ENCODE assay signal across 31 cellular contexts in the genomic region with DNA sequence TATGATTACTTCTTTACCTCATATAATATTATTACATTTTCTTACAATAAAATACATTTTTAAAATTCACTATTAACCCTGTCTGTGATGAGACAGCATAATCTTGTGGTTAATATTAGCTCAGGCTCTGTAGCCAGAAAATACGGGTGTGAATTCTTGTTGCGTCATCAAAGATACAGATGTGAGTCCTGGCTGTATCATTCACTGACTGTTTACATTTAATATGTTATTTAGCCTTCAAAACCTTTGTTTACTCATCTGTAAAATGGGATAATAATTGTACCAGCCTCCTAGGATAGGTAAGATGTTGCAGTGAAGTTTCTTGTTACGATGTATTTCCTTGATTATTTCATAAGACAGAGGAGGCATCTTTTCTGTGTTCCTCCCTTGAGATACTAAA.
DNase-seq lines count a peak whose midpoint lies in the region; ATAC-seq, FAIRE-seq and TF ChIP-seq lines count a peak whose summit lies in the region.
"Had no signal": no experiment of that assay in that cellular context is flagged by ENCODE, and none has a peak within 500 bp of the region (broad histone marks: within the 10 kb centered on the region; RNA-seq: fewer than 3 reads in every experiment).

No MANE protein-coding gene starts in this region.

- H3K4me2 ChIP-seq in K562 (ENCODE audit: insufficient read depth, low read length): no peak overlapping the region

- H3K9me3 ChIP-seq in K562 (replicated peaks; ENCODE audit: control insufficient read depth, insufficient read depth, low read depth, low read length): no peaks in the 10 kb centered on the region
- no peaks in the 10 kb centered on the region for H3K9me3 ChIP-seq in CD8-positive, alpha-beta T cell (ENCODE audit: low read length)
- H3K9me3 ChIP-seq: BE2C, SJSA1 had no signal

- TF ChIP-seq POLR2A in K562 (conservative IDR thresholded peaks at IDR 0.05): no peak

- no peak overlapping the region for H3K9ac ChIP-seq in K562 (ENCODE audit: insufficient read depth in 1 of 2, low read depth in 2 of 2, low read length in 2 of 2)

- H3K27me3 ChIP-seq in K562 (ENCODE audit: control insufficient read depth in 2 of 2, insufficient read depth in 2 of 2, low read length in 2 of 2): no peaks in the 10 kb centered on the region
- no peaks in the 10 kb centered on the region for H3K27me3 ChIP-seq in CD8-positive, alpha-beta T cell (ENCODE audit: insufficient read depth, low read length)
- H3K27me3 ChIP-seq: BE2C, SJSA1 had no signal

- no peaks in the 10 kb centered on the region; a peak in 1 of 5 replicates for H3K4me1 ChIP-seq in K562 (replicated peaks in 1 of 2; ENCODE audit: control insufficient read depth in 2 of 2, insufficient read depth in 2 of 2, low read length in 2 of 2)
- no peaks in the 10 kb centered on the region for H3K4me1 ChIP-seq in CD8-positive, alpha-beta T cell (ENCODE audit: insufficient read depth, low read length)
- H3K4me1 ChIP-seq: SJSA1 had no signal

- ATAC-seq in K562: no peak
- ATAC-seq in HG02588 (IDR thresholded peaks at IDR 0.05; ENCODE audit: unreplicated experiment): no peak
- ATAC-seq in CD8-positive, alpha-beta T cell: no peak
- ATAC-seq: activated CD4-positive, CD25-positive, alpha-beta regulatory T cell treated with anti-CD3 and anti-CD28 coated beads, Interleukin-2, amount 50 U/mL, for 24 hours; activated T-cell treated with anti-CD3 and anti-CD28 coated beads, Interleukin-2, amount 50 U/mL, for 72 hours; natural killer cell; stimulated activated memory B cell treated with anti-CD40 and anti-IgM and Interleukin-4, amounts not matched to agents 10 μg/mL and 1 μg/mL and 100 μg/mL, for 72 hours had no signal

- no peaks in the 10 kb centered on the region for H3K9me3 Mint-ChIP-seq in CD8-positive, alpha-beta T cell
- H3K9me3 Mint-ChIP-seq: activated CD4-positive, alpha-beta memory T cell treated with anti-CD3 and anti-CD28 coated beads for 36 hours; activated T-cell treated with anti-CD3 and anti-CD28 coated beads, Interleukin-2, amount 50 U/mL, for 72 hours; CD8-positive, alpha-beta memory T cell; natural killer cell; stimulated activated memory B cell treated with anti-CD40 and anti-IgM and Interleukin-4, amounts not matched to agents 10 μg/mL and 1 μg/mL and 100 μg/mL, for 72 hours had no signal

- DNase-seq in AG10803 (ENCODE audit: low read depth) (peak; percentile 3), HCEC 1CT (peak; percentile 37), K562 (ENCODE audit: extremely low read depth in 1 of 4, low spot score in 3 of 4) (no peak), fibroblast of pulmonary artery (ENCODE audit: low read depth) (peak; percentile 14), cerebellar cortex (ENCODE audit: low spot score) (no peak)
- DNase-seq in CD8-positive, alpha-beta T cell: no peak
- no peak for DNase-seq in stimulated activated CD4-positive, alpha-beta T cell treated with anti-CD3 and anti-CD28 coated beads, Interleukin-2, amount 100 ng/mL, for 48 hours
- DNase-seq: ACHN; activated CD4-positive, alpha-beta memory T cell treated with anti-CD3 and anti-CD28 coated beads for 36 hours; activated T-cell treated with anti-CD3 and anti-CD28 coated beads, Interleukin-2, amount 50 U/mL, for 72 hours; CD8-positive, alpha-beta memory T cell; H7; head of caudate nucleus; KG1; kidney glomerular epithelial cell; natural killer cell; NCI-H1417 treated with DMSO at 0.1 percent for 48 hours; NCI-H446 treated with DMSO at 0.1 percent for 48 hours; NCI-H774; stimulated activated CD4-positive, alpha-beta T cell treated with anti-CD3 and anti-CD28 coated beads, Interleukin-15, amount 100 ng/mL, for 24 hours; trophoblast cell had no signal

- intact Hi-C loops in K562 (cut with micrococcal nuclease): loop anchor here (5.0 kb wide), 1 partner anchor 35 kb away; no protein-coding TSS in a partner anchor
- intact Hi-C loops in CD8-positive, alpha-beta T cell (cut with DNase I, micrococcal nuclease): no loop called here

- H3K36me3 Mint-ChIP-seq in CD8-positive, alpha-beta T cell: no peaks in the 10 kb centered on the region
- H3K36me3 Mint-ChIP-seq: activated CD4-positive, alpha-beta memory T cell treated with anti-CD3 and anti-CD28 coated beads for 36 hours; CD8-positive, alpha-beta memory T cell; natural killer cell; stimulated activated memory B cell treated with anti-CD40 and anti-IgM and Interleukin-4, amounts not matched to agents 10 μg/mL and 1 μg/mL and 100 μg/mL, for 72 hours had no signal

- no peak for FAIRE-seq in K562 (lab: Jason Lieb, UNC)
- FAIRE-seq: GM12892, HTR-8/SVneo, RCC 7860, TTC549 had no signal

- no peak overlapping the region for H3K27ac Mint-ChIP-seq in CD8-positive, alpha-beta T cell
- H3K27ac Mint-ChIP-seq: activated CD4-positive, alpha-beta memory T cell treated with anti-CD3 and anti-CD28 coated beads for 36 hours; activated T-cell treated with anti-CD3 and anti-CD28 coated beads, Interleukin-2, amount 50 U/mL, for 72 hours; CD8-positive, alpha-beta memory T cell; natural killer cell; stimulated activated memory B cell treated with anti-CD40 and anti-IgM and Interleukin-4, amounts not matched to agents 10 μg/mL and 1 μg/mL and 100 μg/mL, for 72 hours had no signal

- H3K27me3 Mint-ChIP-seq in CD8-positive, alpha-beta T cell (ENCODE audit: low read depth): no peaks in the 10 kb centered on the region
- H3K27me3 Mint-ChIP-seq: stimulated activated memory B cell treated with anti-CD40 and anti-IgM and Interleukin-4, amounts not matched to agents 10 μg/mL and 1 μg/mL and 100 μg/mL, for 72 hours had no signal

- no peaks in the 10 kb centered on the region for H4K20me1 ChIP-seq in K562 (replicated peaks; ENCODE audit: control insufficient read depth, insufficient read depth, low read length)

- BruUV-seq in K562 (replicated peaks; lab: Mats Ljungman, UMichigan): no TSS peak

- in situ Hi-C loops in K562 (cut with MboI): no loop called here

- POLR2A ChIA-PET in K562 (lab: Yijun Ruan, JAX): interaction anchor here (1.0 kb wide), 1 partner anchor 34 kb away, joined by 5 read pairs; no protein-coding TSS in a partner anchor
- POLR2A ChIA-PET in CD8-positive, alpha-beta T cell (lab: Charles Lee): no interaction called here

- no peak for TF ChIP-seq EP300 in K562 (IDR thresholded peaks at IDR 0.05; ENCODE audit: low read length)

- no peaks in the 10 kb centered on the region for H3K36me3 ChIP-seq in K562 (ENCODE audit: control insufficient read depth, insufficient read depth, low read length)
- no peaks in the 10 kb centered on the region for H3K36me3 ChIP-seq in CD8-positive, alpha-beta T cell (ENCODE audit: insufficient read depth, low read length)
- H3K36me3 ChIP-seq: BE2C, SJSA1 had no signal

- WGBS in K562 (ENCODE audit: insufficient coverage, low coverage, missing lambda C conversion rate): 76% methylated on average over 3 of the region's 3 CpGs

- no peaks in the 10 kb centered on the region for H3K9me1 ChIP-seq in K562 (ENCODE audit: control insufficient read depth, insufficient read depth, low read length)

- no peak for TF ChIP-seq RAD21 in K562 (CRISPR knock-in tag; conservative IDR thresholded peaks at IDR 0.05 in 1 of 2, IDR thresholded peaks at IDR 0.05 in 1 of 2)

- no peaks in the 10 kb centered on the region for H3K4me1 Mint-ChIP-seq in CD8-positive, alpha-beta T cell (ENCODE audit: low read depth)

- no peak overlapping the region for H3K4me3 ChIP-seq in AG10803 (ENCODE audit: low read length)
- no peak overlapping the region for H3K4me3 ChIP-seq in K562
- no peak overlapping the region for H3K4me3 ChIP-seq in fibroblast of pulmonary artery (replicated peaks; ENCODE audit: low read depth, low read length)
- H3K4me3 ChIP-seq in CD8-positive, alpha-beta T cell (ENCODE audit: low read depth, low read length): no peak overlapping the region
- H3K4me3 ChIP-seq: lung, SJSA1 had no signal

- H2AFZ ChIP-seq in K562 (ENCODE audit: low read depth, low read length): peak overlapping the region; percentile 16; the same call in 1 of the 2 replicates

- TF ChIP-seq CTCF in AG10803 (conservative IDR thresholded peaks at IDR 0.05; ENCODE audit: low read length) (no peak), K562 (IDR thresholded peaks at IDR 0.05 in 2 of 3, conservative IDR thresholded peaks at IDR 0.05 in 1 of 3; ENCODE audit: insufficient read depth in 2 of 3, low read depth in 1 of 3, low read length in 3 of 3) (no peak), fibroblast of pulmonary artery (IDR thresholded peaks at IDR 0.05; ENCODE audit: low read length, missing control alignments) (no peak)
- TF ChIP-seq CTCF in CD8-positive, alpha-beta T cell (IDR thresholded peaks at IDR 0.05): no peak

- H3K79me2 ChIP-seq in K562 (ENCODE audit: control insufficient read depth, insufficient read depth, low read length): no peaks in the 10 kb centered on the region

- CTCF ChIA-PET in K562 (lab: Yijun Ruan, JAX; ENCODE audit: low intra/inter-chr PET ratio): no interaction called here
- CTCF ChIA-PET in CD8-positive, alpha-beta T cell (lab: Charles Lee): no interaction called here

- H3K4me3 Mint-ChIP-seq in CD8-positive, alpha-beta T cell: no peak overlapping the region
- H3K4me3 Mint-ChIP-seq: activated CD4-positive, alpha-beta memory T cell treated with anti-CD3 and anti-CD28 coated beads for 36 hours; activated T-cell treated with anti-CD3 and anti-CD28 coated beads, Interleukin-2, amount 50 U/mL, for 72 hours; CD8-positive, alpha-beta memory T cell; natural killer cell; stimulated activated memory B cell treated with anti-CD40 and anti-IgM and Interleukin-4, amounts not matched to agents 10 μg/mL and 1 μg/mL and 100 μg/mL, for 72 hours had no signal

- no peak overlapping the region for H3K27ac ChIP-seq in K562 (ENCODE audit: extremely low read depth, low read depth, low read length)
- H3K27ac ChIP-seq in CD8-positive, alpha-beta T cell (ENCODE audit: low read depth, low read length): no peak overlapping the region
- H3K27ac ChIP-seq: SJSA1 had no signal

TF ChIP-seq in K562, 482 proteins besides CTCF, POLR2A, EP300 and RAD21 (continues in another document):
- TF ChIP-seq ELF1 (tag; IDR thresholded peaks at IDR 0.05) (no peak), RAD51 (IDR thresholded peaks at IDR 0.05; ENCODE audit: borderline replicate concordance, low read depth) (no peak), MYNN (IDR thresholded peaks at IDR 0.05) (no peak), MYNN (CRISPR knock-in tag; IDR thresholded peaks at IDR 0.05) (no peak), JUND (IDR thresholded peaks at IDR 0.05; ENCODE audit: borderline replicate concordance, low read depth, low read length) (no peak), JUND (tag; IDR thresholded peaks at IDR 0.05; ENCODE audit: borderline replicate concordance, low read depth, low read length) (no peak), BCOR (IDR thresholded peaks at IDR 0.05) (peak; percentile 76), ZNF551 (CRISPR knock-in tag; IDR thresholded peaks at IDR 0.05) (no peak), RBM25 (IDR thresholded peaks at IDR 0.05; ENCODE audit: low read depth, low read length, severe bottlenecking) (peak; percentile 92), SMARCE1 (IDR thresholded peaks at IDR 0.05) (no peak), NCOA6 (IDR thresholded peaks at IDR 0.05) (no peak), C11orf30 (IDR thresholded peaks at IDR 0.05; ENCODE audit: low read depth) (no peak)
- TF ChIP-seq, protein P1, sequence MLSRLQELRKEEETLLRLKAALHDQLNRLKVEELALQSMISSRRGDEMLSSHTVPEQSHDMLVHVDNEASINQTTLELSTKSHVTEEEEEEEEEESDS (CRISPR knock-in tag; IDR thresholded peaks at IDR 0.05): no peak

Comparison
In these comparisons a context has a peak if more than half of its experiments do, and no peak if none do; other contexts are left out.
1. DNase-seq: peak in AG10803 (single experiment), HCEC 1CT (single experiment) and fibroblast of pulmonary artery (single experiment); none in K562 (0 of 4), CD8-positive, alpha-beta T cell (0 of 7), stimulated activated CD4-positive, alpha-beta T cell treated with anti-CD3 and anti-CD28 coated beads, Interleukin-2, amount 100 ng/mL, for 48 hours (0 of 2) and cerebellar cortex (single experiment).